14 cellular contexts compared by ENCODE assay signal in genomic region chr4:151833174-151833573, GRCh38.
DNase-seq lines count a peak whose midpoint lies in the region; ATAC-seq lines count a peak whose summit lies in the region.
"Had no signal": no experiment of that assay in that cellular context is flagged by ENCODE, and none has a peak within 500 bp of the region (broad histone marks: within the 10 kb centered on the region; RNA-seq: fewer than 3 reads in every experiment).

No MANE protein-coding gene starts in this region.

- H3K4me3 Mint-ChIP-seq in stimulated activated effector memory CD8-positive, alpha-beta T cell treated with anti-CD3 and anti-CD28 coated beads, Interleukin-12 subunit alpha, Interleukin-12 subunit beta, amount 100 ng/mL, for 72 hours, result no peak overlapping the region
- H3K4me3 Mint-ChIP-seq: CD8-positive, alpha-beta T cell had no signal

- no peaks in the 10 kb centered on the region for H3K4me1 Mint-ChIP-seq in stimulated activated effector memory CD8-positive, alpha-beta T cell treated with anti-CD3 and anti-CD28 coated beads, Interleukin-12 subunit alpha, Interleukin-12 subunit beta, amount 100 ng/mL, for 72 hours

- no peaks in the 10 kb centered on the region for H3K36me3 Mint-ChIP-seq in stimulated activated effector memory CD8-positive, alpha-beta T cell treated with anti-CD3 and anti-CD28 coated beads, Interleukin-12 subunit alpha, Interleukin-12 subunit beta, amount 100 ng/mL, for 72 hours
- H3K36me3 Mint-ChIP-seq: CD8-positive, alpha-beta T cell had no signal

- no peak for DNase-seq in stimulated activated effector memory CD8-positive, alpha-beta T cell treated with anti-CD3 and anti-CD28 coated beads, Interleukin-12 subunit alpha, Interleukin-12 subunit beta, amount 100 ng/mL, for 72 hours (ENCODE audit: low spot score in 2 of 2)
- DNase-seq in cortex of kidney (lab: John Stamatoyannopoulos, UW) (no peak), SKM-1 (lab: John Stamatoyannopoulos, UW; ENCODE audit: unreplicated experiment) (no peak)
- DNase-seq: CD8-positive, alpha-beta T cell; GF-D8; H7; NCI-H1092; NCI-H1694 treated with DMSO at 0.1 percent for 48 hours; NCI-H446; PC-9 had no signal

- no peak overlapping the region for H3K27ac Mint-ChIP-seq in stimulated activated effector memory CD8-positive, alpha-beta T cell treated with anti-CD3 and anti-CD28 coated beads, Interleukin-12 subunit alpha, Interleukin-12 subunit beta, amount 100 ng/mL, for 72 hours
- H3K27ac Mint-ChIP-seq: CD8-positive, alpha-beta T cell had no signal

- ATAC-seq in GM18502 (IDR thresholded peaks at IDR 0.05; ENCODE audit: poor library complexity, unreplicated experiment) (peak; percentile 58), GM19395 (IDR thresholded peaks at IDR 0.05; ENCODE audit: unreplicated experiment) (peak; percentile 68), HG02884 (IDR thresholded peaks at IDR 0.05; ENCODE audit: unreplicated experiment) (peak; percentile 73), HG03439 (IDR thresholded peaks at IDR 0.05; ENCODE audit: unreplicated experiment) (no peak)
- ATAC-seq in stimulated activated effector memory CD8-positive, alpha-beta T cell treated with anti-CD3 and anti-CD28 coated beads, Interleukin-12 subunit alpha, Interleukin-12 subunit beta, amount 100 ng/mL, for 72 hours, result peak; percentile 59
- ATAC-seq: CD8-positive, alpha-beta T cell had no signal

- no peaks in the 10 kb centered on the region for H3K9me3 Mint-ChIP-seq in stimulated activated effector memory CD8-positive, alpha-beta T cell treated with anti-CD3 and anti-CD28 coated beads, Interleukin-12 subunit alpha, Interleukin-12 subunit beta, amount 100 ng/mL, for 72 hours
- H3K9me3 Mint-ChIP-seq: CD8-positive, alpha-beta T cell had no signal
